Comparison of ENCODE assay signal across 9 cellular contexts in genomic region chr6:70863343-70863742, GRCh38.
"Had no signal": no experiment of that assay in that cellular context is flagged by ENCODE, and none has a peak within 500 bp of the region (broad histone marks: within the 10 kb centered on the region; RNA-seq: fewer than 3 reads in every experiment).

No MANE protein-coding gene starts in this region.

- ATAC-seq: left lung; right lobe of liver; stimulated activated effector memory CD8-positive, alpha-beta T cell treated with anti-CD3 and anti-CD28 coated beads, Interleukin-12 subunit alpha, Interleukin-12 subunit beta, amount 100 ng/mL, for 72 hours had no signal

- DNase-seq: activated CD4-positive, alpha-beta T cell treated with anti-CD3 and anti-CD28 coated beads, Interleukin-2, amount 50 U/mL, for 1 hour; activated naive CD4-positive, alpha-beta T cell treated with anti-CD3 and anti-CD28 coated beads, Interleukin-2, amount 10 ng/mL, durations not matched to agents 7 days and 5 days; activated T-cell treated with anti-CD3 and anti-CD28 coated beads for 4 hours; caudate nucleus; left lung; right lobe of liver; T1000; transverse colon had no signal
